Comparison of ENCODE assay signal across 8 cellular contexts in genomic region chr7:149855368-149856305, GRCh38. TPM values are rescaled to one million over a fixed set of nuclear protein-coding genes. Genes with fewer than 3 reads are reported as not detected.
A peak's percentile ranks its signal among the peaks of the same experiment; 100 is the strongest.
DNase-seq lines count a peak whose midpoint lies in the region; ATAC-seq, FAIRE-seq and TF ChIP-seq lines count a peak whose summit lies in the region.

No MANE protein-coding gene starts in this region.

- H3K79me2 ChIP-seq in smooth muscle cell (ENCODE audit: low read depth) = no peaks in the 10 kb centered on the region

- H3F3A ChIP-seq in smooth muscle cell (ENCODE audit: low read depth) = no peaks in the 10 kb centered on the region

- H3K9ac ChIP-seq in smooth muscle cell (ENCODE audit: low read depth) = no peak overlapping the region

- H3K27me3 ChIP-seq in smooth muscle cell (ENCODE audit: low read depth) = no peaks in the 10 kb centered on the region

- no peaks in the 10 kb centered on the region for H3K9me3 ChIP-seq in smooth muscle cell (replicated peaks; ENCODE audit: low read depth)

- no peak for ATAC-seq in GM18909 (IDR thresholded peaks at IDR 0.05; ENCODE audit: poor library complexity, unreplicated experiment)

- no peak overlapping the region for H2AFZ ChIP-seq in smooth muscle cell (ENCODE audit: low read depth)

- peaks cover 16% of the 10 kb centered on the region for H3K4me1 ChIP-seq in smooth muscle cell (ENCODE audit: low read depth)

- H3K27ac ChIP-seq in smooth muscle cell (ENCODE audit: low read depth) = no peak overlapping the region

- H3K4me2 ChIP-seq in smooth muscle cell = peak overlapping the region; percentile 39

- DNase-seq in activated CD8-positive, alpha-beta memory T cell treated with anti-CD3 and anti-CD28 coated beads for 24 hours = peak; percentile 64
- DNase-seq in activated CD8-positive, alpha-beta memory T cell treated with anti-CD3 and anti-CD28 coated beads, Interleukin-2, amount 50 U/mL, for 48 hours = no peak
- DNase-seq in RCC 7860 (ENCODE audit: low spot score) (peak; percentile 45), fibroblast of pulmonary artery (ENCODE audit: low read depth) (peak; percentile 63), smooth muscle cell (lab: John Stamatoyannopoulos, UW; ENCODE audit: unreplicated experiment) (no peak), NCI-H510A treated with DMSO at 0.1 percent for 48 hours (lab: John Stamatoyannopoulos, UW) (no peak), NK-92 (lab: John Stamatoyannopoulos, UW; ENCODE audit: unreplicated experiment) (no peak)

- H3K4me3 ChIP-seq in fibroblast of pulmonary artery (replicated peaks; ENCODE audit: low read depth, low read length) (no peak overlapping the region), smooth muscle cell (no peak overlapping the region)

- 75% methylated on average over 16 of the region's 16 CpGs for WGBS in smooth muscle cell (ENCODE audit: low lambda C conversion rate)

- TF ChIP-seq CTCF in fibroblast of pulmonary artery (IDR thresholded peaks at IDR 0.05; ENCODE audit: low read length, missing control alignments) (no peak), smooth muscle cell (IDR thresholded peaks at IDR 0.05; ENCODE audit: borderline replicate concordance, insufficient read depth, poor library complexity, severe bottlenecking) (no peak)

- peak; percentile 21 for FAIRE-seq in RCC 7860 (lab: Jason Lieb, UNC)

- H3K36me3 ChIP-seq in smooth muscle cell (ENCODE audit: low read depth) = no peaks in the 10 kb centered on the region

- H4K20me1 ChIP-seq in smooth muscle cell (ENCODE audit: low read depth) = no peaks in the 10 kb centered on the region

RNA-seq across cellular contexts. Expression of gene ZNF862, which starts 17.5 kb away (rescaled TPM):
- 10.2 and 10.6 TPM in 2 replicates for total RNA-seq in smooth muscle cell
- polyA plus RNA-seq in smooth muscle cell = 3.2 and 5.4 TPM in 2 replicates

RNA-seq across cellular contexts. Expression of gene ATP6V0E2, which starts 18.1 kb away (rescaled TPM):
- 1.3 and 4.6 TPM in 2 replicates for total RNA-seq in smooth muscle cell
- polyA plus RNA-seq in smooth muscle cell = 4.6 and 20.0 TPM in 2 replicates

Comparison
In these comparisons a context has a peak if more than half of its experiments do, and no peak if none do; other contexts are left out.
1. DNase-seq: peak in activated CD8-positive, alpha-beta memory T cell treated with anti-CD3 and anti-CD28 coated beads for 24 hours (single experiment), RCC 7860 (single experiment) and fibroblast of pulmonary artery (single experiment); none in activated CD8-positive, alpha-beta memory T cell treated with anti-CD3 and anti-CD28 coated beads, Interleukin-2, amount 50 U/mL, for 48 hours (single experiment), smooth muscle cell (single experiment), NCI-H510A treated with DMSO at 0.1 percent for 48 hours (single experiment) and NK-92 (single experiment).